ENCODE assay signal across 11 cellular contexts in genomic region chr3:87336761-87337160, GRCh38.
"Had no signal": no experiment of that assay in that cellular context is flagged by ENCODE, and none has a peak within 500 bp of the region (broad histone marks: within the 10 kb centered on the region; RNA-seq: fewer than 3 reads in every experiment).

No MANE protein-coding gene starts in this region.

- ATAC-seq: gastrocnemius medialis; stimulated activated naive CD8-positive, alpha-beta T cell treated with anti-CD3 and anti-CD28 coated beads, Interleukin-15, Interleukin-2, amounts not matched to agents 100 U/mL and 50 U/mL, for 24 hours had no signal

- DNase-seq: activated B cell treated with CpG ODN at 0.5 μM for 24 hours; activated CD4-positive, alpha-beta T cell treated with anti-CD3 and anti-CD28 coated beads, Interleukin-2, amount 10 ng/mL, durations not matched to agents 24 days and 14 days; activated CD8-positive, alpha-beta memory T cell treated with anti-CD3 and anti-CD28 coated beads for 24 hours; activated naive CD4-positive, alpha-beta T cell treated with Interleukin-2 at 50 U/mL for 16 hours; caudate nucleus; cortex of kidney; effector CD8-positive, alpha-beta T cell; gastrocnemius medialis; ovary; stimulated activated CD4-positive, alpha-beta T cell treated with anti-CD3 and anti-CD28 coated beads, Interleukin-2, amount 100 ng/mL, for 48 hours; stimulated activated naive CD8-positive, alpha-beta T cell treated with anti-CD3 and anti-CD28 coated beads, Interleukin-15, Interleukin-2, amounts not matched to agents 100 U/mL and 50 U/mL, for 24 hours had no signal
